24 cellular contexts compared by ENCODE assay signal in the genomic region with DNA sequence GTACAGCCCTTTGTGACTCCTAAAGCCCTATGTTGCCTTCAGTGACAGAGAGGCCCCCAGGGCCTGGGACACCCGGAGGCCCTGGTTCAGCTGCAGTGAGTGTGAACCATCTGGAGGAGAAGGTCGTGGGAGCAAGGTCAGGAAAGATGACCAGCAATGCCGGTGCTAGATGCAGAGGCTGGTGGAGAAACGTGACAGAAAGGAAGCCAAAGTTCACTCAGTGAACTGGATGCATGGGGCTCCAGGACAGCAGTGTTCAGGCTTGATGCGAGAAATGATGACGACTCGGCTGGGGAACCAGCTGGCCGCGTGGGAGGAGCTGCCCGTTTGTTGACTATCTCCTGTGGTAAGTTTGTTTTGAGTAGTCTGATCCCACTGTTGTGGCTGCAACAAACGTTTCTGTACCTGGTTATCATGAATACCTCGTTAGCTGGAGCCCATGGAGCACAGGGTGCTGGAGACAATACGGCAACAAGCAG. TPM values are rescaled to one million over a fixed set of nuclear protein-coding genes. Genes with fewer than 3 reads are reported as not detected.
A peak's percentile ranks its signal among the peaks of the same experiment; 100 is the strongest.
DNase-seq lines count a peak whose midpoint lies in the region; ATAC-seq, FAIRE-seq and TF ChIP-seq lines count a peak whose summit lies in the region.
"Had no signal": no experiment of that assay in that cellular context is flagged by ENCODE, and none has a peak within 500 bp of the region (broad histone marks: within the 10 kb centered on the region; RNA-seq: fewer than 3 reads in every experiment).

No MANE protein-coding gene starts in this region.

- no peak for TF ChIP-seq CTCF in kidney (IDR thresholded peaks at IDR 0.05; ENCODE audit: borderline replicate concordance, extremely low read depth, insufficient read depth)
- no peak for TF ChIP-seq CTCF in lower leg skin (IDR thresholded peaks at IDR 0.05)
- TF ChIP-seq CTCF in activated CD8-positive, alpha-beta T cell treated with anti-CD3 and anti-CD28 coated beads for 36 hours (IDR thresholded peaks at IDR 0.05), result no peak

- no peak overlapping the region for H3K27ac ChIP-seq in kidney (ENCODE audit: low read depth in 2 of 2, low read length in 2 of 2)
- H3K27ac ChIP-seq: colonic mucosa, gastrocnemius medialis, neutrophil, SJSA1 had no signal

- no peak for DNase-seq in activated naive CD4-positive, alpha-beta T cell treated with anti-CD3 and anti-CD28 coated beads, Interleukin-2, amount 50 U/mL, for 16 hours
- DNase-seq in kidney, result peak; percentile 45
- DNase-seq in NCI-H2171 (lab: John Stamatoyannopoulos, UW), result no peak
- no peak for DNase-seq in lower leg skin (ENCODE audit: low spot score in 2 of 2)
- DNase-seq in activated CD8-positive, alpha-beta T cell treated with anti-CD3 and anti-CD28 coated beads for 36 hours, result no peak
- DNase-seq: activated CD4-positive, alpha-beta T cell treated with anti-CD3 and anti-CD28 coated beads for 1 hour; activated CD8-positive, alpha-beta memory T cell treated with anti-CD3 and anti-CD28 coated beads, Interleukin-2, amount 50 U/mL, for 4 hours; activated naive CD4-positive, alpha-beta T cell; aorta; CD4-positive, CD25-positive, alpha-beta regulatory T cell; colonic mucosa; gastrocnemius medialis; H9; Karpas-422; mesendoderm; NCI-H1417 treated with DMSO at 0.1 percent for 48 hours; NCI-H524; stimulated activated CD4-positive, alpha-beta T cell treated with anti-CD3 and anti-CD28 coated beads, Interleukin-4, amount 100 ng/mL, for 1 hour had no signal

- H3K4me3 ChIP-seq in kidney (ENCODE audit: low read length in 2 of 2) (no peak overlapping the region), lower leg skin (ENCODE audit: low read depth, poor library complexity, severe bottlenecking) (no peak overlapping the region)
- H3K4me3 ChIP-seq: colonic mucosa, gastrocnemius medialis, SJSA1, vagina had no signal

- peak overlapping the region; percentile 46 for H3K27ac Mint-ChIP-seq in activated naive CD4-positive, alpha-beta T cell treated with anti-CD3 and anti-CD28 coated beads, Interleukin-2, amount 50 U/mL, for 24 hours
- no peak overlapping the region for H3K27ac Mint-ChIP-seq in activated T-helper 17 cell treated with anti-CD3 and anti-CD28 coated beads, Interleukin-2, amount 50 U/mL, for 72 hours
- H3K27ac Mint-ChIP-seq in stimulated activated memory B cell treated with anti-CD40 and anti-IgM and Interleukin-4, amounts not matched to agents 10 μg/mL and 1 μg/mL and 100 μg/mL, for 72 hours, result peak overlapping the region; percentile 13
- H3K27ac Mint-ChIP-seq in activated CD8-positive, alpha-beta T cell treated with anti-CD3 and anti-CD28 coated beads for 36 hours, result no peak overlapping the region
- H3K27ac Mint-ChIP-seq: CD4-positive, CD25-positive, alpha-beta regulatory T cell; H9 had no signal

- no peaks in the 10 kb centered on the region for H3K4me1 Mint-ChIP-seq in activated naive CD4-positive, alpha-beta T cell treated with anti-CD3 and anti-CD28 coated beads, Interleukin-2, amount 50 U/mL, for 24 hours
- H3K4me1 Mint-ChIP-seq in activated T-helper 17 cell treated with anti-CD3 and anti-CD28 coated beads, Interleukin-2, amount 50 U/mL, for 72 hours, result no peaks in the 10 kb centered on the region
- H3K4me1 Mint-ChIP-seq in stimulated activated memory B cell treated with anti-CD40 and anti-IgM and Interleukin-4, amounts not matched to agents 10 μg/mL and 1 μg/mL and 100 μg/mL, for 72 hours, result peaks cover 19% of the 10 kb centered on the region
- H3K4me1 Mint-ChIP-seq in activated CD8-positive, alpha-beta T cell treated with anti-CD3 and anti-CD28 coated beads for 36 hours (ENCODE audit: low read depth), result no peaks in the 10 kb centered on the region
- H3K4me1 Mint-ChIP-seq: CD4-positive, CD25-positive, alpha-beta regulatory T cell; H9 had no signal

- no peaks in the 10 kb centered on the region for H3K9me3 ChIP-seq in kidney (ENCODE audit: control insufficient read depth in 1 of 2, low read length in 2 of 2)
- H3K9me3 ChIP-seq: colonic mucosa, gastrocnemius medialis, neutrophil, SJSA1, vagina had no signal

- POLR2A ChIA-PET in activated CD8-positive, alpha-beta T cell treated with anti-CD3 and anti-CD28 coated beads for 36 hours (lab: Charles Lee), result no interaction called here

- intact Hi-C loops in kidney (cut with DNase I) (no loop called here), lower leg skin (cut with DNase I; ENCODE audit: low total_unique reads) (no loop called here)
- intact Hi-C loops in activated CD8-positive, alpha-beta T cell treated with anti-CD3 and anti-CD28 coated beads for 36 hours (cut with micrococcal nuclease), result no loop called here

- no peaks in the 10 kb centered on the region for H3K9me3 Mint-ChIP-seq in activated naive CD4-positive, alpha-beta T cell treated with anti-CD3 and anti-CD28 coated beads, Interleukin-2, amount 50 U/mL, for 24 hours
- no peaks in the 10 kb centered on the region for H3K9me3 Mint-ChIP-seq in activated T-helper 17 cell treated with anti-CD3 and anti-CD28 coated beads, Interleukin-2, amount 50 U/mL, for 72 hours
- no peaks in the 10 kb centered on the region for H3K9me3 Mint-ChIP-seq in stimulated activated memory B cell treated with anti-CD40 and anti-IgM and Interleukin-4, amounts not matched to agents 10 μg/mL and 1 μg/mL and 100 μg/mL, for 72 hours
- no peaks in the 10 kb centered on the region for H3K9me3 Mint-ChIP-seq in activated CD8-positive, alpha-beta T cell treated with anti-CD3 and anti-CD28 coated beads for 36 hours
- H3K9me3 Mint-ChIP-seq: CD4-positive, CD25-positive, alpha-beta regulatory T cell; H9 had no signal

- H3K4me3 Mint-ChIP-seq in activated naive CD4-positive, alpha-beta T cell treated with anti-CD3 and anti-CD28 coated beads, Interleukin-2, amount 50 U/mL, for 24 hours, result no peak overlapping the region
- no peak overlapping the region for H3K4me3 Mint-ChIP-seq in activated T-helper 17 cell treated with anti-CD3 and anti-CD28 coated beads, Interleukin-2, amount 50 U/mL, for 72 hours
- H3K4me3 Mint-ChIP-seq in stimulated activated memory B cell treated with anti-CD40 and anti-IgM and Interleukin-4, amounts not matched to agents 10 μg/mL and 1 μg/mL and 100 μg/mL, for 72 hours, result no peak overlapping the region
- no peak overlapping the region for H3K4me3 Mint-ChIP-seq in activated CD8-positive, alpha-beta T cell treated with anti-CD3 and anti-CD28 coated beads for 36 hours
- H3K4me3 Mint-ChIP-seq: CD4-positive, CD25-positive, alpha-beta regulatory T cell; H9 had no signal

- 63 to 90% methylated on average over 13 of the region's 13 CpGs for WGBS in lower leg skin, 2 donors

- CTCF ChIA-PET in activated CD8-positive, alpha-beta T cell treated with anti-CD3 and anti-CD28 coated beads for 36 hours (lab: Charles Lee), result no interaction called here

- no peaks in the 10 kb centered on the region for H3K36me3 ChIP-seq in kidney (ENCODE audit: control insufficient read depth in 1 of 2, insufficient read depth in 2 of 2, low read length in 2 of 2)
- H3K36me3 ChIP-seq: colonic mucosa, gastrocnemius medialis, neutrophil, SJSA1, vagina had no signal

- ATAC-seq in activated T-helper 17 cell treated with anti-CD3 and anti-CD28 coated beads, Interleukin-2, amount 50 U/mL, for 72 hours (replicated peaks), result peak; percentile 29
- no peak for ATAC-seq in stimulated activated memory B cell treated with anti-CD40 and anti-IgM and Interleukin-4, amounts not matched to agents 10 μg/mL and 1 μg/mL and 100 μg/mL, for 72 hours
- ATAC-seq in activated CD8-positive, alpha-beta T cell treated with anti-CD3 and anti-CD28 coated beads for 36 hours, result no peak

- no peaks in the 10 kb centered on the region for H3K4me1 ChIP-seq in kidney (ENCODE audit: control insufficient read depth in 1 of 2, insufficient read depth in 1 of 2, low read depth in 1 of 2, low read length in 2 of 2)
- H3K4me1 ChIP-seq: colonic mucosa, SJSA1 had no signal

- H3K27me3 Mint-ChIP-seq in activated naive CD4-positive, alpha-beta T cell treated with anti-CD3 and anti-CD28 coated beads, Interleukin-2, amount 50 U/mL, for 24 hours, result peaks cover 3% of the 10 kb centered on the region
- H3K27me3 Mint-ChIP-seq in activated T-helper 17 cell treated with anti-CD3 and anti-CD28 coated beads, Interleukin-2, amount 50 U/mL, for 72 hours, result peaks cover 9% of the 10 kb centered on the region
- H3K27me3 Mint-ChIP-seq in stimulated activated memory B cell treated with anti-CD40 and anti-IgM and Interleukin-4, amounts not matched to agents 10 μg/mL and 1 μg/mL and 100 μg/mL, for 72 hours, result peaks cover 37% of the 10 kb centered on the region
- H3K27me3 Mint-ChIP-seq in activated CD8-positive, alpha-beta T cell treated with anti-CD3 and anti-CD28 coated beads for 36 hours, result peaks cover 2% of the 10 kb centered on the region

- no peak for TF ChIP-seq POLR2A in lower leg skin (IDR thresholded peaks at IDR 0.05)

- no peak for FAIRE-seq in kidney (lab: Jason Lieb, UNC)

- H3K36me3 Mint-ChIP-seq in activated naive CD4-positive, alpha-beta T cell treated with anti-CD3 and anti-CD28 coated beads, Interleukin-2, amount 50 U/mL, for 24 hours, result no peaks in the 10 kb centered on the region
- no peaks in the 10 kb centered on the region for H3K36me3 Mint-ChIP-seq in activated T-helper 17 cell treated with anti-CD3 and anti-CD28 coated beads, Interleukin-2, amount 50 U/mL, for 72 hours (ENCODE audit: low read depth)
- no peaks in the 10 kb centered on the region for H3K36me3 Mint-ChIP-seq in stimulated activated memory B cell treated with anti-CD40 and anti-IgM and Interleukin-4, amounts not matched to agents 10 μg/mL and 1 μg/mL and 100 μg/mL, for 72 hours
- no peaks in the 10 kb centered on the region for H3K36me3 Mint-ChIP-seq in activated CD8-positive, alpha-beta T cell treated with anti-CD3 and anti-CD28 coated beads for 36 hours (ENCODE audit: low read depth)
- H3K36me3 Mint-ChIP-seq: CD4-positive, CD25-positive, alpha-beta regulatory T cell had no signal

- H3K9ac ChIP-seq in kidney (ENCODE audit: low read length in 2 of 2), result no peak overlapping the region

RNA-seq across cellular contexts. Expression of a gene that starts 54.1 kb away (rescaled TPM):
- 10 to 100 TPM; 77.6 to 81.5 TPM for total RNA-seq in activated T-helper 17 cell treated with anti-CD3 and anti-CD28 coated beads, Interleukin-2, amount 50 U/mL, for 72 hours
- total RNA-seq in kidney (106 TPM), lower leg skin (10 to 100 TPM; 74.4 to 92.3 (median 85.4) TPM)
- polyA plus RNA-seq in kidney (ENCODE audit: insufficient read depth, low read depth, low replicate concordance), result 48.8 TPM
- 10 to 100 TPM; 55.5 to 56.4 TPM for total RNA-seq in activated CD8-positive, alpha-beta T cell treated with anti-CD3 and anti-CD28 coated beads for 36 hours

Comparison
In these comparisons a context has a peak if more than half of its experiments do, and no peak if none do; other contexts are left out.
1. H3K27ac Mint-ChIP-seq: peak in activated naive CD4-positive, alpha-beta T cell treated with anti-CD3 and anti-CD28 coated beads, Interleukin-2, amount 50 U/mL, for 24 hours (single experiment) and stimulated activated memory B cell treated with anti-CD40 and anti-IgM and Interleukin-4, amounts not matched to agents 10 μg/mL and 1 μg/mL and 100 μg/mL, for 72 hours (single experiment); none in activated T-helper 17 cell treated with anti-CD3 and anti-CD28 coated beads, Interleukin-2, amount 50 U/mL, for 72 hours (single experiment) and activated CD8-positive, alpha-beta T cell treated with anti-CD3 and anti-CD28 coated beads for 36 hours (single experiment).